In genomic region chr10:7218974-7219373, GRCh38 we compare ENCODE assay signal across 2 cellular contexts.
TF ChIP-seq lines count a peak whose summit lies in the region.

No MANE protein-coding gene starts in this region.

TF ChIP-seq in IMR-90, 13 proteins besides CTCF, POLR2A, EP300 and RAD21 (continued from another document):
- no peak for TF ChIP-seq USF2 (IDR thresholded peaks at IDR 0.05; ENCODE audit: low read depth, low read length)
TF ChIP-seq in IMR-90: peak in this region for 0.

TF ChIP-seq in WTC11, 78 proteins besides CTCF, POLR2A, EP300 and RAD21:
- TF ChIP-seq AFF4 (CRISPR knock-in tag; IDR thresholded peaks at IDR 0.05; ENCODE audit: borderline replicate concordance), result no peak
- no peak for TF ChIP-seq JUN (CRISPR knock-in tag; IDR thresholded peaks at IDR 0.05)
- TF ChIP-seq ZNF532 (CRISPR knock-in tag; IDR thresholded peaks at IDR 0.05; ENCODE audit: borderline replicate concordance), result no peak
- TF ChIP-seq EMX1 (CRISPR knock-in tag; IDR thresholded peaks at IDR 0.05), result no peak
- no peak for TF ChIP-seq OVOL2 (CRISPR knock-in tag; IDR thresholded peaks at IDR 0.05; ENCODE audit: borderline replicate concordance)
- TF ChIP-seq GRHL2 (CRISPR knock-in tag; IDR thresholded peaks at IDR 0.05; ENCODE audit: insufficient replicate concordance, severe bottlenecking), result no peak
- TF ChIP-seq ZNF281 (CRISPR knock-in tag; IDR thresholded peaks at IDR 0.05), result no peak
- no peak for TF ChIP-seq ZBTB43 (CRISPR knock-in tag; IDR thresholded peaks at IDR 0.05)
- TF ChIP-seq ZNF423 (CRISPR knock-in tag; IDR thresholded peaks at IDR 0.05), result no peak
- TF ChIP-seq MLX (CRISPR knock-in tag; IDR thresholded peaks at IDR 0.05), result no peak
- TF ChIP-seq IRF2 (CRISPR knock-in tag; IDR thresholded peaks at IDR 0.05; ENCODE audit: borderline replicate concordance, low read depth), result no peak
- TF ChIP-seq ATF1 (CRISPR knock-in tag; IDR thresholded peaks at IDR 0.05), result no peak
- TF ChIP-seq ZNF138 (CRISPR knock-in tag; conservative IDR thresholded peaks at IDR 0.05), result no peak
- TF ChIP-seq MYBL2 (CRISPR knock-in tag; IDR thresholded peaks at IDR 0.05), result no peak
- no peak for TF ChIP-seq KAT7 (CRISPR knock-in tag; IDR thresholded peaks at IDR 0.05; ENCODE audit: borderline replicate concordance)
- TF ChIP-seq ZMAT4 (CRISPR knock-in tag; IDR thresholded peaks at IDR 0.05), result no peak
- no peak for TF ChIP-seq SOX15 (CRISPR knock-in tag; IDR thresholded peaks at IDR 0.05)
- no peak for TF ChIP-seq FOXP4 (CRISPR knock-in tag; IDR thresholded peaks at IDR 0.05)
